Comparison of ENCODE assay signal across 1 cellular context in genomic region chr3:172031957-172032356, GRCh38.
TF ChIP-seq lines count a peak whose summit lies in the region.

No MANE protein-coding gene starts in this region.

TF ChIP-seq in GM23338, 12 proteins besides CTCF, POLR2A, EP300 and RAD21 (continued from another document):
- no peak for TF ChIP-seq ZNF462 (CRISPR knock-in tag; IDR thresholded peaks at IDR 0.05)
